16 cellular contexts compared by ENCODE assay signal in genomic region chr16:2163211-2163881, GRCh38. TPM values are rescaled to one million over a fixed set of nuclear protein-coding genes. Genes with fewer than 3 reads are reported as not detected.
DNase-seq lines count a peak whose midpoint lies in the region; ATAC-seq, FAIRE-seq and TF ChIP-seq lines count a peak whose summit lies in the region.
"Had no signal": no experiment of that assay in that cellular context is flagged by ENCODE, and none has a peak within 500 bp of the region (broad histone marks: within the 10 kb centered on the region; RNA-seq: fewer than 3 reads in every experiment).

No MANE protein-coding gene starts in this region.

- POLR2A ChIA-PET in PC-3 (lab: Charles Lee; ENCODE audit: unreplicated experiment) = no interaction called here

- BruUV-seq in PC-3 (replicated peaks; lab: Mats Ljungman, UMichigan) = no TSS peak

- H3K27me3 ChIP-seq in BLaER1 (no peaks in the 10 kb centered on the region), PC-3 (ENCODE audit: low read length) (no peaks in the 10 kb centered on the region), bronchial epithelial cell (ENCODE audit: control insufficient read depth, insufficient read depth, low read length) (no peaks in the 10 kb centered on the region)

- intact Hi-C loops in PC-3 (cut with micrococcal nuclease) = no loop called here
- intact Hi-C loops in sciatic nerve (cut with DNase I) = no loop called here

- H3K4me3 ChIP-seq in BLaER1 (no peak overlapping the region), PC-3 (ENCODE audit: low read length) (peak overlapping the region; percentile 49; the same call in 1 of the 2 replicates), bronchial epithelial cell (ENCODE audit: low read depth, low read length) (no peak overlapping the region), coronary artery (no peak overlapping the region)
- H3K4me3 ChIP-seq: SK-N-MC had no signal

- peak; percentile 87 for FAIRE-seq in bronchial epithelial cell (lab: Jason Lieb, UNC)

- H3K9me3 ChIP-seq in BLaER1 (peaks cover 16% of the 10 kb centered on the region; the same call in 1 of the 2 replicates), PC-3 (ENCODE audit: low read length) (no peaks in the 10 kb centered on the region)

- H3K9ac ChIP-seq in BLaER1 = no peak overlapping the region
- peak overlapping the region; percentile 59 for H3K9ac ChIP-seq in PC-3 (ENCODE audit: low read length)

- H3K4me2 ChIP-seq in BLaER1 = no peak overlapping the region
- H3K4me2 ChIP-seq in PC-3 (ENCODE audit: low read length) = peak overlapping the region; percentile 73

- H3K9me2 ChIP-seq in PC-3 (replicated peaks; ENCODE audit: low read length) = no peaks in the 10 kb centered on the region

- peaks cover 66% of the 10 kb centered on the region for H3K36me3 ChIP-seq in BLaER1
- no peaks in the 10 kb centered on the region for H3K36me3 ChIP-seq in PC-3 (ENCODE audit: low read depth, low read length)
- peaks cover 24% of the 10 kb centered on the region for H3K36me3 ChIP-seq in bronchial epithelial cell (ENCODE audit: control insufficient read depth, insufficient read depth, low read length)

- CTCF ChIA-PET in PC-3 (lab: Charles Lee) = interaction anchor here (0.9 kb wide), 1 partner anchor 88 kb away, joined by 3 read pairs; the partner anchor contains the start of gene ECI1

- H3K27ac ChIP-seq in BLaER1 = peak overlapping the region; percentile 87
- peak overlapping the region; percentile 86 for H3K27ac ChIP-seq in PC-3 (ENCODE audit: low read length)
- no peak overlapping the region for H3K27ac ChIP-seq in coronary artery
- H3K27ac ChIP-seq: SK-N-MC had no signal

- DNase-seq in PC-3 (peak; percentile 81), bronchial epithelial cell (ENCODE audit: low read depth) (peak; percentile 78), mucosa of gallbladder (ENCODE audit: low spot score) (peak; percentile 81), sciatic nerve (ENCODE audit: low spot score) (no peak), coronary artery (ENCODE audit: low spot score) (no peak), NOMO-1 (lab: John Stamatoyannopoulos, UW; ENCODE audit: unreplicated experiment in 2 of 2) (no peak), NCI-H1092 treated with DMSO at 0.1 percent for 48 hours (lab: John Stamatoyannopoulos, UW) (no peak)
- DNase-seq: activated B cell treated with CpG ODN at 0.5 μM for 24 hours; activated gamma-delta T cell treated with Interleukin-2 at 50 U/mL for 16 hours; DMS53; Kasumi-1; NCI-H1930; stimulated activated CD4-positive, alpha-beta T cell treated with anti-CD3 and anti-CD28 coated beads, Interleukin-15, amount 100 ng/mL, for 24 hours had no signal

- H4K20me1 ChIP-seq in BLaER1 (peaks cover 91% of the 10 kb centered on the region), PC-3 (ENCODE audit: low read length) (no peaks in the 10 kb centered on the region)

- peak; percentile 93 for ATAC-seq in PC-3
- no peak for ATAC-seq in sciatic nerve

- H3K79me2 ChIP-seq in PC-3 (ENCODE audit: low read length) = peaks cover 40% of the 10 kb centered on the region

- H2AFZ ChIP-seq in PC-3 (ENCODE audit: low read length) = no peak overlapping the region

- H3K4me1 ChIP-seq in BLaER1 (peaks cover 62% of the 10 kb centered on the region), PC-3 (ENCODE audit: insufficient read depth, low read length) (peaks cover 22% of the 10 kb centered on the region)

- H3F3A ChIP-seq in PC-3 (ENCODE audit: low read length, unreplicated experiment) = no peaks in the 10 kb centered on the region

- TF ChIP-seq CTCF in PC-3 (conservative IDR thresholded peaks at IDR 0.05; ENCODE audit: low read depth, low read length) (no peak), bronchial epithelial cell (IDR thresholded peaks at IDR 0.05; ENCODE audit: insufficient read depth, low read length, severe bottlenecking) (no peak), coronary artery (IDR thresholded peaks at IDR 0.05) (no peak)

RNA-seq across cellular contexts. Expression of gene TRAF7, which starts 7.8 kb away (rescaled TPM):
- total RNA-seq in PC-3 (2014; rRNA removed) = 44.9 and 50.7 TPM in 2 replicates
- 47.4 and 50.2 TPM in 2 replicates for total RNA-seq in bronchial epithelial cell
- total RNA-seq in mucosa of gallbladder = 100 TPM
- total RNA-seq in sciatic nerve = 44.8 TPM

RNA-seq across cellular contexts. Expression of gene RAB26, which starts 14.9 kb away (rescaled TPM):
- total RNA-seq in PC-3 (2014; rRNA removed) (4.6 and 5.6 TPM in 2 replicates), bronchial epithelial cell (0.26 and 0.90 TPM in 2 replicates), mucosa of gallbladder (7.7 TPM), sciatic nerve (0.40 TPM)
- total RNA-seq: activated B cell treated with CpG ODN at 0.5 μM for 24 hours had no signal

RNA-seq across cellular contexts. Expression of gene PKD1, which starts 27.6 kb away (rescaled TPM):
- 58.9 and 77.3 TPM in 2 replicates for total RNA-seq in PC-3 (2014; rRNA removed)
- total RNA-seq in bronchial epithelial cell = 56.1 and 114 TPM in 2 replicates
- 154 TPM for total RNA-seq in mucosa of gallbladder
- total RNA-seq in sciatic nerve = 159 TPM

RNA-seq across cellular contexts. Expression of gene CASKIN1, which starts 33.1 kb away (rescaled TPM):
- total RNA-seq in PC-3 (2014; rRNA removed) = 1.6 and 1.7 TPM in 2 replicates
- total RNA-seq in bronchial epithelial cell = under 0.01 and 1.8 TPM in 2 replicates
- total RNA-seq in mucosa of gallbladder = 0.58 TPM
- total RNA-seq in sciatic nerve = 1.6 TPM
- total RNA-seq: activated B cell treated with CpG ODN at 0.5 μM for 24 hours, osteoblast had no signal

RNA-seq across cellular contexts. Expression of gene MLST8, which starts 41.9 kb away (rescaled TPM):
- 63.3 and 73.6 TPM in 2 replicates for total RNA-seq in PC-3 (2014; rRNA removed)
- 10.9 and 11.6 TPM in 2 replicates for total RNA-seq in bronchial epithelial cell
- total RNA-seq in mucosa of gallbladder = 31.2 TPM
- 21.8 TPM for total RNA-seq in sciatic nerve

Comparison
In these comparisons a context has a peak if more than half of its experiments do, and no peak if none do; other contexts are left out.
1. H3K27ac ChIP-seq: peak in BLaER1 (single experiment) and PC-3 (single experiment); none in coronary artery (0 of 2).
2. DNase-seq: peak in PC-3 (single experiment), bronchial epithelial cell (single experiment) and mucosa of gallbladder (single experiment); none in sciatic nerve (single experiment), coronary artery (single experiment), NOMO-1 (0 of 2) and NCI-H1092 treated with DMSO at 0.1 percent for 48 hours (single experiment).